2 cellular contexts compared by ENCODE assay signal in the genomic region with DNA sequence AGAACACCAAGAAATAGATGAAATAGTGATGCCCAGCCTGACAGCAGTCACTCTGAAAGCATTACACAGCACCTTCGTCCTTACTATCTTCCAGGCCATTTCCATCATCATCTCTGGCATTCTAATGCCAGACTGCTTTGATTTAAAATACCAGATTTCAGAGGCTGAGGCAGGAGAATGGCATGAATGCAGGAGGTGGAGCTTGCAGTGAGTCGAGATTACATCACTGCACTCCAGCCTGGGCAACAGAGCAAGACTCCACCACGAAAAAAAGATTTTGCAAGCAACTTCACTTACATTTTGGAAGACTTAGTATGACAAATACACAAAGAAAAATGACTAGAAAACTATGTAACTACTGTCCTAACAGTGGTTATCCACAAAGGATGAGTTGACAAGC.
TF ChIP-seq lines count a peak whose summit lies in the region.

No MANE protein-coding gene starts in this region.

TF ChIP-seq in IMR-90, 13 proteins besides CTCF, POLR2A, EP300 and RAD21:
- TF ChIP-seq NFE2L2 (IDR thresholded peaks at IDR 0.05; ENCODE audit: low read depth, low read length) (no peak), MAFK (IDR thresholded peaks at IDR 0.05; ENCODE audit: low read depth, low read length) (no peak), CEBPB (IDR thresholded peaks at IDR 0.05; ENCODE audit: low read depth, low read length) (no peak; the same call in 1 of the 2 replicates), RFX5 (IDR thresholded peaks at IDR 0.05; ENCODE audit: low read depth, low read length) (no peak), MXI1 (IDR thresholded peaks at IDR 0.05; ENCODE audit: borderline replicate concordance, low read depth, low read length) (no peak), CHD1 (IDR thresholded peaks at IDR 0.05; ENCODE audit: low read depth, low read length) (no peak), BHLHE40 (IDR thresholded peaks at IDR 0.05; ENCODE audit: low read depth, low read length) (no peak), SMC3 (IDR thresholded peaks at IDR 0.05; ENCODE audit: low read depth, low read length) (no peak), FOS (IDR thresholded peaks at IDR 0.05; ENCODE audit: low read depth, low read length) (no peak), RCOR1 (IDR thresholded peaks at IDR 0.05; ENCODE audit: insufficient replicate concordance, low read length) (no peak), MAZ (IDR thresholded peaks at IDR 0.05; ENCODE audit: borderline replicate concordance, low read depth, low read length) (no peak)
- TF ChIP-seq, protein P1, sequence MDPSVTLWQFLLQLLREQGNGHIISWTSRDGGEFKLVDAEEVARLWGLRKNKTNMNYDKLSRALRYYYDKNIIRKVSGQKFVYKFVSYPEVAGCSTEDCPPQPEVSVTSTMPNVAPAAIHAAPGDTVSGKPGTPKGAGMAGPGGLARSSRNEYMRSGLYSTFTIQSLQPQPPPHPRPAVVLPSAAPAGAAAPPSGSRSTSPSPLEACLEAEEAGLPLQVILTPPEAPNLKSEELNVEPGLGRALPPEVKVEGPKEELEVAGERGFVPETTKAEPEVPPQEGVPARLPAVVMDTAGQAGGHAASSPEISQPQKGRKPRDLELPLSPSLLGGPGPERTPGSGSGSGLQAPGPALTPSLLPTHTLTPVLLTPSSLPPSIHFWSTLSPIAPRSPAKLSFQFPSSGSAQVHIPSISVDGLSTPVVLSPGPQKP (IDR thresholded peaks at IDR 0.05; ENCODE audit: borderline replicate concordance, low read depth, low read length): no peak
- TF ChIP-seq, protein P2, sequence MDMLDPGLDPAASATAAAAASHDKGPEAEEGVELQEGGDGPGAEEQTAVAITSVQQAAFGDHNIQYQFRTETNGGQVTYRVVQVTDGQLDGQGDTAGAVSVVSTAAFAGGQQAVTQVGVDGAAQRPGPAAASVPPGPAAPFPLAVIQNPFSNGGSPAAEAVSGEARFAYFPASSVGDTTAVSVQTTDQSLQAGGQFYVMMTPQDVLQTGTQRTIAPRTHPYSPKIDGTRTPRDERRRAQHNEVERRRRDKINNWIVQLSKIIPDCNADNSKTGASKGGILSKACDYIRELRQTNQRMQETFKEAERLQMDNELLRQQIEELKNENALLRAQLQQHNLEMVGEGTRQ (IDR thresholded peaks at IDR 0.05; ENCODE audit: low read depth, low read length): no peak

TF ChIP-seq in GM12878, 131 proteins besides CTCF, POLR2A, EP300 and RAD21:
- TF ChIP-seq ESRRA (IDR thresholded peaks at IDR 0.05; ENCODE audit: low read length): no peak
- no peak for TF ChIP-seq BHLHE40 (IDR thresholded peaks at IDR 0.05; ENCODE audit: borderline replicate concordance in 1 of 2, low read depth in 2 of 2, low read length in 1 of 2)
- TF ChIP-seq CBX5 (IDR thresholded peaks at IDR 0.05; ENCODE audit: low read depth): no peak
- TF ChIP-seq, protein P3, sequence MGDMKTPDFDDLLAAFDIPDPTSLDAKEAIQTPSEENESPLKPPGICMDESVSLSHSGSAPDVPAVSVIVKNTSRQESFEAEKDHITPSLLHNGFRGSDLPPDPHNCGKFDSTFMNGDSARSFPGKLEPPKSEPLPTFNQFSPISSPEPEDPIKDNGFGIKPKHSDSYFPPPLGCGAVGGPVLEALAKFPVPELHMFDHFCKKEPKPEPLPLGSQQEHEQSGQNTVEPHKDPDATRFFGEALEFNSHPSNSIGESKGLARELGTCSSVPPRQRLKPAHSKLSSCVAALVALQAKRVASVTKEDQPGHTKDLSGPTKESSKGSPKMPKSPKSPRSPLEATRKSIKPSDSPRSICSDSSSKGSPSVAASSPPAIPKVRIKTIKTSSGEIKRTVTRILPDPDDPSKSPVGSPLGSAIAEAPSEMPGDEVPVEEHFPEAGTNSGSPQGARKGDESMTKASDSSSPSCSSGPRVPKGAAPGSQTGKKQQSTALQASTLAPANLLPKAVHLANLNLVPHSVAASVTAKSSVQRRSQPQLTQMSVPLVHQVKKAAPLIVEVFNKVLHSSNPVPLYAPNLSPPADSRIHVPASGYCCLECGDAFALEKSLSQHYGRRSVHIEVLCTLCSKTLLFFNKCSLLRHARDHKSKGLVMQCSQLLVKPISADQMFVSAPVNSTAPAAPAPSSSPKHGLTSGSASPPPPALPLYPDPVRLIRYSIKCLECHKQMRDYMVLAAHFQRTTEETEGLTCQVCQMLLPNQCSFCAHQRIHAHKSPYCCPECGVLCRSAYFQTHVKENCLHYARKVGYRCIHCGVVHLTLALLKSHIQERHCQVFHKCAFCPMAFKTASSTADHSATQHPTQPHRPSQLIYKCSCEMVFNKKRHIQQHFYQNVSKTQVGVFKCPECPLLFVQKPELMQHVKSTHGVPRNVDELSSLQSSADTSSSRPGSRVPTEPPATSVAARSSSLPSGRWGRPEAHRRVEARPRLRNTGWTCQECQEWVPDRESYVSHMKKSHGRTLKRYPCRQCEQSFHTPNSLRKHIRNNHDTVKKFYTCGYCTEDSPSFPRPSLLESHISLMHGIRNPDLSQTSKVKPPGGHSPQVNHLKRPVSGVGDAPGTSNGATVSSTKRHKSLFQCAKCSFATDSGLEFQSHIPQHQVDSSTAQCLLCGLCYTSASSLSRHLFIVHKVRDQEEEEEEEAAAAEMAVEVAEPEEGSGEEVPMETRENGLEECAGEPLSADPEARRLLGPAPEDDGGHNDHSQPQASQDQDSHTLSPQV (IDR thresholded peaks at IDR 0.05): no peak
- TF ChIP-seq SIN3A (IDR thresholded peaks at IDR 0.05; ENCODE audit: low read depth, low read length): no peak
- no peak for TF ChIP-seq SMC3 (IDR thresholded peaks at IDR 0.05; ENCODE audit: borderline replicate concordance, low read length)
- no peak for TF ChIP-seq BRCA1 (IDR thresholded peaks at IDR 0.05; ENCODE audit: low read depth, low read length)
- no peak for TF ChIP-seq ETV6 (conservative IDR thresholded peaks at IDR 0.05 in 1 of 2, IDR thresholded peaks at IDR 0.05 in 1 of 2; ENCODE audit: borderline replicate concordance in 1 of 2, low read depth in 1 of 2)
- no peak for TF ChIP-seq SRF (IDR thresholded peaks at IDR 0.05; ENCODE audit: low read depth in 2 of 2, low read length in 2 of 2)
- no peak for TF ChIP-seq CHD1 (IDR thresholded peaks at IDR 0.05; ENCODE audit: low read depth, low read length)
- no peak for TF ChIP-seq HCFC1 (IDR thresholded peaks at IDR 0.05; ENCODE audit: low read length)
- TF ChIP-seq, protein P4, sequence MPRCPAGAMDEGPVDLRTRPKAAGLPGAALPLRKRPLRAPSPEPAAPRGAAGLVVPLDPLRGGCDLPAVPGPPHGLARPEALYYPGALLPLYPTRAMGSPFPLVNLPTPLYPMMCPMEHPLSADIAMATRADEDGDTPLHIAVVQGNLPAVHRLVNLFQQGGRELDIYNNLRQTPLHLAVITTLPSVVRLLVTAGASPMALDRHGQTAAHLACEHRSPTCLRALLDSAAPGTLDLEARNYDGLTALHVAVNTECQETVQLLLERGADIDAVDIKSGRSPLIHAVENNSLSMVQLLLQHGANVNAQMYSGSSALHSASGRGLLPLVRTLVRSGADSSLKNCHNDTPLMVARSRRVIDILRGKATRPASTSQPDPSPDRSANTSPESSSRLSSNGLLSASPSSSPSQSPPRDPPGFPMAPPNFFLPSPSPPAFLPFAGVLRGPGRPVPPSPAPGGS (IDR thresholded peaks at IDR 0.05; ENCODE audit: borderline replicate concordance, insufficient read depth, low read depth, low read length, poor library complexity, severe bottlenecking): no peak
- TF ChIP-seq TCF3 (IDR thresholded peaks at IDR 0.05; ENCODE audit: borderline replicate concordance, insufficient read depth, low read depth, low read length): no peak
- TF ChIP-seq, protein P5, sequence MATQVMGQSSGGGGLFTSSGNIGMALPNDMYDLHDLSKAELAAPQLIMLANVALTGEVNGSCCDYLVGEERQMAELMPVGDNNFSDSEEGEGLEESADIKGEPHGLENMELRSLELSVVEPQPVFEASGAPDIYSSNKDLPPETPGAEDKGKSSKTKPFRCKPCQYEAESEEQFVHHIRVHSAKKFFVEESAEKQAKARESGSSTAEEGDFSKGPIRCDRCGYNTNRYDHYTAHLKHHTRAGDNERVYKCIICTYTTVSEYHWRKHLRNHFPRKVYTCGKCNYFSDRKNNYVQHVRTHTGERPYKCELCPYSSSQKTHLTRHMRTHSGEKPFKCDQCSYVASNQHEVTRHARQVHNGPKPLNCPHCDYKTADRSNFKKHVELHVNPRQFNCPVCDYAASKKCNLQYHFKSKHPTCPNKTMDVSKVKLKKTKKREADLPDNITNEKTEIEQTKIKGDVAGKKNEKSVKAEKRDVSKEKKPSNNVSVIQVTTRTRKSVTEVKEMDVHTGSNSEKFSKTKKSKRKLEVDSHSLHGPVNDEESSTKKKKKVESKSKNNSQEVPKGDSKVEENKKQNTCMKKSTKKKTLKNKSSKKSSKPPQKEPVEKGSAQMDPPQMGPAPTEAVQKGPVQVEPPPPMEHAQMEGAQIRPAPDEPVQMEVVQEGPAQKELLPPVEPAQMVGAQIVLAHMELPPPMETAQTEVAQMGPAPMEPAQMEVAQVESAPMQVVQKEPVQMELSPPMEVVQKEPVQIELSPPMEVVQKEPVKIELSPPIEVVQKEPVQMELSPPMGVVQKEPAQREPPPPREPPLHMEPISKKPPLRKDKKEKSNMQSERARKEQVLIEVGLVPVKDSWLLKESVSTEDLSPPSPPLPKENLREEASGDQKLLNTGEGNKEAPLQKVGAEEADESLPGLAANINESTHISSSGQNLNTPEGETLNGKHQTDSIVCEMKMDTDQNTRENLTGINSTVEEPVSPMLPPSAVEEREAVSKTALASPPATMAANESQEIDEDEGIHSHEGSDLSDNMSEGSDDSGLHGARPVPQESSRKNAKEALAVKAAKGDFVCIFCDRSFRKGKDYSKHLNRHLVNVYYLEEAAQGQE (IDR thresholded peaks at IDR 0.05; ENCODE audit: low read depth, low read length): no peak
- TF ChIP-seq, protein P6, sequence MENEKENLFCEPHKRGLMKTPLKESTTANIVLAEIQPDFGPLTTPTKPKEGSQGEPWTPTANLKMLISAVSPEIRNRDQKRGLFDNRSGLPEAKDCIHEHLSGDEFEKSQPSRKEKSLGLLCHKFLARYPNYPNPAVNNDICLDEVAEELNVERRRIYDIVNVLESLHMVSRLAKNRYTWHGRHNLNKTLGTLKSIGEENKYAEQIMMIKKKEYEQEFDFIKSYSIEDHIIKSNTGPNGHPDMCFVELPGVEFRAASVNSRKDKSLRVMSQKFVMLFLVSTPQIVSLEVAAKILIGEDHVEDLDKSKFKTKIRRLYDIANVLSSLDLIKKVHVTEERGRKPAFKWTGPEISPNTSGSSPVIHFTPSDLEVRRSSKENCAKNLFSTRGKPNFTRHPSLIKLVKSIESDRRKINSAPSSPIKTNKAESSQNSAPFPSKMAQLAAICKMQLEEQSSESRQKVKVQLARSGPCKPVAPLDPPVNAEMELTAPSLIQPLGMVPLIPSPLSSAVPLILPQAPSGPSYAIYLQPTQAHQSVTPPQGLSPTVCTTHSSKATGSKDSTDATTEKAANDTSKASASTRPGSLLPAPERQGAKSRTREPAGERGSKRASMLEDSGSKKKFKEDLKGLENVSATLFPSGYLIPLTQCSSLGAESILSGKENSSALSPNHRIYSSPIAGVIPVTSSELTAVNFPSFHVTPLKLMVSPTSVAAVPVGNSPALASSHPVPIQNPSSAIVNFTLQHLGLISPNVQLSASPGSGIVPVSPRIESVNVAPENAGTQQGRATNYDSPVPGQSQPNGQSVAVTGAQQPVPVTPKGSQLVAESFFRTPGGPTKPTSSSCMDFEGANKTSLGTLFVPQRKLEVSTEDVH (IDR thresholded peaks at IDR 0.05; ENCODE audit: low read depth, partially characterized antibody): no peak
- TF ChIP-seq, protein P7, sequence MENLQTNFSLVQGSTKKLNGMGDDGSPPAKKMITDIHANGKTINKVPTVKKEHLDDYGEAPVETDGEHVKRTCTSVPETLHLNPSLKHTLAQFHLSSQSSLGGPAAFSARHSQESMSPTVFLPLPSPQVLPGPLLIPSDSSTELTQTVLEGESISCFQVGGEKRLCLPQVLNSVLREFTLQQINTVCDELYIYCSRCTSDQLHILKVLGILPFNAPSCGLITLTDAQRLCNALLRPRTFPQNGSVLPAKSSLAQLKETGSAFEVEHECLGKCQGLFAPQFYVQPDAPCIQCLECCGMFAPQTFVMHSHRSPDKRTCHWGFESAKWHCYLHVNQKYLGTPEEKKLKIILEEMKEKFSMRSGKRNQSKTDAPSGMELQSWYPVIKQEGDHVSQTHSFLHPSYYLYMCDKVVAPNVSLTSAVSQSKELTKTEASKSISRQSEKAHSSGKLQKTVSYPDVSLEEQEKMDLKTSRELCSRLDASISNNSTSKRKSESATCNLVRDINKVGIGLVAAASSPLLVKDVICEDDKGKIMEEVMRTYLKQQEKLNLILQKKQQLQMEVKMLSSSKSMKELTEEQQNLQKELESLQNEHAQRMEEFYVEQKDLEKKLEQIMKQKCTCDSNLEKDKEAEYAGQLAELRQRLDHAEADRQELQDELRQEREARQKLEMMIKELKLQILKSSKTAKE (IDR thresholded peaks at IDR 0.05; ENCODE audit: low read depth, poor library complexity, severe bottlenecking): no peak
- TF ChIP-seq SP1 (IDR thresholded peaks at IDR 0.05; ENCODE audit: low read depth, low read length): no peak
- TF ChIP-seq BCL11A (IDR thresholded peaks at IDR 0.05; ENCODE audit: low read depth, low read length): no peak
- no peak for TF ChIP-seq CEBPB (IDR thresholded peaks at IDR 0.05; ENCODE audit: borderline replicate concordance in 1 of 2, low read depth in 2 of 2, low read length in 2 of 2)
- no peak for TF ChIP-seq RB1 (IDR thresholded peaks at IDR 0.05; ENCODE audit: borderline replicate concordance)
